Comparison of ENCODE assay signal across 9 cellular contexts in genomic region chr7:100492738-100493475, GRCh38. TPM values are rescaled to one million over a fixed set of nuclear protein-coding genes. Genes with fewer than 3 reads are reported as not detected.
A peak's percentile ranks its signal among the peaks of the same experiment; 100 is the strongest.
DNase-seq lines count a peak whose midpoint lies in the region; ATAC-seq and TF ChIP-seq lines count a peak whose summit lies in the region.
"Had no signal": no experiment of that assay in that cellular context is flagged by ENCODE, and none has a peak within 500 bp of the region (broad histone marks: within the 10 kb centered on the region; RNA-seq: fewer than 3 reads in every experiment).

No MANE protein-coding gene starts in this region.

- peak overlapping the region in 2 of 4 donors; percentile 5 to 22 for H3K27ac ChIP-seq in esophagus squamous epithelium
- H3K27ac ChIP-seq in prostate gland, result no peak overlapping the region

- peaks cover 0 to 15% (median 0%) of the 10 kb centered on the region in 4 donors for H3K27me3 ChIP-seq in esophagus squamous epithelium
- H3K27me3 ChIP-seq in prostate gland (replicated peaks; ENCODE audit: insufficient read depth), result no peaks in the 10 kb centered on the region

- H3K4me1 ChIP-seq in esophagus squamous epithelium (peaks cover 10 to 26% (median 13%) of the 10 kb centered on the region in 3 donors), prostate gland (replicated peaks) (no peaks in the 10 kb centered on the region)

- WGBS in esophagus squamous epithelium, 2 donors, result 56 to 76% methylated on average over 5 of the region's 5 CpGs
- WGBS in prostate gland, result 85% methylated on average over 5 of the region's 5 CpGs

- no peaks in the 10 kb centered on the region for H3K9me3 Mint-ChIP-seq in T-cell

- CTCF ChIA-PET in T-cell (lab: Charles Lee), result interaction anchor here (0.5 to 2.0 kb wide), 4 partner anchors 11 to 484 kb away, joined by 3 to 6 read pairs (median 4); no protein-coding TSS in a partner anchor

- peak overlapping the region; percentile 58 to 76 (median 73) for H3K4me3 Mint-ChIP-seq in T-cell

- H3K4me3 ChIP-seq in GM12864 (ENCODE audit: low read depth, low read length), result peak overlapping the region; percentile 43
- H3K4me3 ChIP-seq in esophagus squamous epithelium, result peak overlapping the region; percentile 23 to 67 (median 35)
- peak overlapping the region; percentile 13 to 18 for H3K4me3 ChIP-seq in prostate gland

- H3K9me3 ChIP-seq in esophagus squamous epithelium, result no peaks in the 10 kb centered on the region
- H3K9me3 ChIP-seq in prostate gland, result no peaks in the 10 kb centered on the region

- H3K4me1 Mint-ChIP-seq in T-cell, result peaks cover 15 to 35% (median 24%) of the 10 kb centered on the region in 3 donors

- POLR2A ChIA-PET in T-cell (lab: Charles Lee), result no interaction called here

- H3K27me3 Mint-ChIP-seq in T-cell, result peaks cover 0 to 4% of the 10 kb centered on the region in 2 donors

- ATAC-seq in T-cell (replicated peaks in 1 of 4) (peak in 3 of 4 experiments; percentile 2 to 15 (median 13)), HG02884 (IDR thresholded peaks at IDR 0.05; ENCODE audit: unreplicated experiment) (no peak), GM21619 (IDR thresholded peaks at IDR 0.05; ENCODE audit: unreplicated experiment) (no peak)

- H3K27ac Mint-ChIP-seq in T-cell, result peak overlapping the region; percentile 16 to 79

- intact Hi-C loops in esophagus squamous epithelium (cut with DNase I) (no loop called here), prostate gland (cut with DNase I) (no loop called here)

- no peak for TF ChIP-seq POLR2A in esophagus squamous epithelium (IDR thresholded peaks at IDR 0.05)
- no peak for TF ChIP-seq POLR2A in prostate gland (IDR thresholded peaks at IDR 0.05)

- DNase-seq in GM12864 (ENCODE audit: low read depth) (no peak), T-cell (no peak), esophagus squamous epithelium (lab: John Stamatoyannopoulos, UW) (no peak), prostate gland (ENCODE audit: low spot score) (no peak), cortex of kidney (lab: John Stamatoyannopoulos, UW) (no peak), NCI-H510A (lab: John Stamatoyannopoulos, UW) (no peak)
- DNase-seq: GDM1 had no signal

- TF ChIP-seq CTCF in GM12864 (IDR thresholded peaks at IDR 0.05; ENCODE audit: low read depth, low read length, missing control alignments) (no peak), esophagus squamous epithelium (IDR thresholded peaks at IDR 0.05) (no peak), prostate gland (IDR thresholded peaks at IDR 0.05) (no peak)

- H3K36me3 Mint-ChIP-seq in T-cell, result no peaks in the 10 kb centered on the region

- peaks cover 0 to 9% (median 0%) of the 10 kb centered on the region in 3 donors for H3K36me3 ChIP-seq in esophagus squamous epithelium
- H3K36me3 ChIP-seq in prostate gland, result no peaks in the 10 kb centered on the region

RNA-seq across cellular contexts. Expression of gene NYAP1, which starts 9.2 kb away (rescaled TPM):
- 1 to 10 TPM in 2 of 5 donors, under 1 TPM in 3; 0.50 to 1.4 (median 0.99) TPM for total RNA-seq in T-cell
- total RNA-seq in esophagus squamous epithelium, result 1 to 10 TPM in 1 of 4 donors, under 1 TPM in 2, not detected in 1; 0.31 to 1.1 (median 0.57) TPM
- 10 to 100 TPM in 1 of 2 donors, under 1 TPM in 1; 0.73 to 16.9 TPM for total RNA-seq in prostate gland

RNA-seq across cellular contexts. Expression of gene TSC22D4, which starts 13.9 kb away (rescaled TPM):
- total RNA-seq in T-cell (100 to 1,000 TPM in 4 of 5 donors, 10 to 100 TPM in 1; 85.2 to 160 (median 148) TPM), esophagus squamous epithelium (10 to 100 TPM; 29.2 to 65.0 (median 33.7) TPM), prostate gland (100 to 1,000 TPM in 1 of 2 donors, 10 to 100 TPM in 1; 77.6 to 152 TPM)

RNA-seq across cellular contexts. Expression of gene SPACDR, which starts 28.8 kb away (rescaled TPM):
- 1 to 10 TPM; 1.3 to 4.0 (median 3.3) TPM for total RNA-seq in T-cell
- not detected for total RNA-seq in esophagus squamous epithelium
- 10 to 100 TPM in 1 of 2 donors, not detected in 1; 11.9 TPM for total RNA-seq in prostate gland

RNA-seq across cellular contexts. Expression of gene AGFG2, which starts 46.1 kb away (rescaled TPM):
- total RNA-seq in T-cell (10 to 100 TPM; 26.2 to 54.6 (median 40.2) TPM), esophagus squamous epithelium (10 to 100 TPM; 14.5 to 49.2 (median 26.6) TPM), prostate gland (10 to 100 TPM; 33.0 to 94.9 TPM)

RNA-seq across cellular contexts. Expression of gene PPP1R35, which starts 56.6 kb away (rescaled TPM):
- total RNA-seq in T-cell, result 100 to 1,000 TPM in 2 of 5 donors, 10 to 100 TPM in 3; 32.8 to 117 (median 98.6) TPM
- 10 to 100 TPM; 18.4 to 28.2 (median 26.4) TPM for total RNA-seq in esophagus squamous epithelium
- total RNA-seq in prostate gland, result 10 to 100 TPM; 44.1 to 60.5 TPM

Comparison
In these comparisons a context has a peak if more than half of its experiments do, and no peak if none do; other contexts are left out.
1. ATAC-seq: peak in T-cell (3 of 4); none in HG02884 (single experiment) and GM21619 (single experiment).
2. Peak in every context shown above with its lines, with median percentiles within 50 percentile points of each other: H3K4me3 ChIP-seq.